Comparison of ENCODE assay signal across 8 cellular contexts in genomic region chr10:103592186-103593021, GRCh38.
DNase-seq lines count a peak whose midpoint lies in the region; ATAC-seq and TF ChIP-seq lines count a peak whose summit lies in the region.

No MANE protein-coding gene starts in this region.

- TF ChIP-seq RAD21 in Ishikawa (IDR thresholded peaks at IDR 0.05; ENCODE audit: low read depth) = peak; percentile 81

- H3K9ac ChIP-seq in endodermal cell (ENCODE audit: extremely low read depth, low read length, poor library complexity, severe bottlenecking) = no peak overlapping the region

- ATAC-seq in GM18907 (IDR thresholded peaks at IDR 0.05; ENCODE audit: unreplicated experiment) (peak; percentile 63), activated B cell treated with CpG ODN at 0.5 μM for 24 hours (ENCODE audit: low read depth) (peak; percentile 88), GM21381 (IDR thresholded peaks at IDR 0.05; ENCODE audit: unreplicated experiment) (no peak)

- TF ChIP-seq EP300 in Ishikawa (IDR thresholded peaks at IDR 0.05; ENCODE audit: borderline replicate concordance) = no peak

- CTCF ChIA-PET in activated B cell treated with CpG ODN at 0.5 μM for 24 hours (lab: Charles Lee) = interaction anchor here (0.6 to 1.2 kb wide), 5 partner anchors 8 to 291 kb away, joined by 3 to 4 read pairs (median 3); no protein-coding TSS in a partner anchor

- H3K36me3 ChIP-seq in endodermal cell (ENCODE audit: control insufficient read depth, insufficient read depth, low read length) = no peaks in the 10 kb centered on the region

- no peak overlapping the region for H3K4me3 Mint-ChIP-seq in activated B cell treated with CpG ODN at 0.5 μM for 24 hours
- no peak overlapping the region for H3K4me3 Mint-ChIP-seq in endodermal cell
- no peak overlapping the region for H3K4me3 Mint-ChIP-seq in nephron

- H3K27me3 Mint-ChIP-seq in activated B cell treated with CpG ODN at 0.5 μM for 24 hours (no peaks in the 10 kb centered on the region), endodermal cell (ENCODE audit: insufficient read depth) (peaks cover 2% of the 10 kb centered on the region), nephron (ENCODE audit: low read depth) (peaks cover 4% of the 10 kb centered on the region)

- no peaks in the 10 kb centered on the region for H3K27me3 ChIP-seq in endodermal cell (ENCODE audit: control insufficient read depth, insufficient read depth, low read length, poor library complexity, severe bottlenecking)

- POLR2A ChIA-PET in activated B cell treated with CpG ODN at 0.5 μM for 24 hours (lab: Charles Lee) = interaction anchor here (0.7 kb wide), 1 partner anchor 12 kb away, joined by 3 read pairs; no protein-coding TSS in a partner anchor

- H3K9me3 ChIP-seq in endodermal cell (ENCODE audit: control insufficient read depth, low read length) = no peaks in the 10 kb centered on the region

- no peak overlapping the region for H3K27ac Mint-ChIP-seq in activated B cell treated with CpG ODN at 0.5 μM for 24 hours
- no peak overlapping the region for H3K27ac Mint-ChIP-seq in endodermal cell
- no peak overlapping the region for H3K27ac Mint-ChIP-seq in nephron

- WGBS in endodermal cell (ENCODE audit: insufficient coverage in 1 of 2, insufficient read length in 1 of 2), 2 experiments = 69 to 88% methylated on average over 5 to 15 of the region's 15 CpGs

- no peak overlapping the region for H3K27ac ChIP-seq in endodermal cell (ENCODE audit: low read depth, low read length)

- H3K4me1 ChIP-seq in endodermal cell (ENCODE audit: control insufficient read depth, insufficient read depth, low read length) = no peaks in the 10 kb centered on the region

- H3K36me3 Mint-ChIP-seq in activated B cell treated with CpG ODN at 0.5 μM for 24 hours (ENCODE audit: low read depth) = no peaks in the 10 kb centered on the region
- H3K36me3 Mint-ChIP-seq in endodermal cell (ENCODE audit: low read depth) = no peaks in the 10 kb centered on the region
- peaks cover 13% of the 10 kb centered on the region for H3K36me3 Mint-ChIP-seq in nephron (ENCODE audit: low read depth)

- no peaks in the 10 kb centered on the region for H3K4me1 Mint-ChIP-seq in activated B cell treated with CpG ODN at 0.5 μM for 24 hours
- H3K4me1 Mint-ChIP-seq in endodermal cell = no peaks in the 10 kb centered on the region
- H3K4me1 Mint-ChIP-seq in nephron = peaks cover 24% of the 10 kb centered on the region

- H3K9me3 Mint-ChIP-seq in activated B cell treated with CpG ODN at 0.5 μM for 24 hours (no peaks in the 10 kb centered on the region), endodermal cell (peaks cover 2% of the 10 kb centered on the region), nephron (peaks cover 2% of the 10 kb centered on the region)

- DNase-seq in AG20443 (ENCODE audit: low spot score) (peak; percentile 80), activated B cell treated with CpG ODN at 0.5 μM for 24 hours (peak; percentile 29), endodermal cell (peak; percentile 88), COR-L47 (lab: John Stamatoyannopoulos, UW) (no peak)

- intact Hi-C loops in activated B cell treated with CpG ODN at 0.5 μM for 24 hours (cut with micrococcal nuclease) = loop anchor here (1.0 to 2.0 kb wide), 2 partner anchors 110 to 175 kb away; no protein-coding TSS in a partner anchor

- H3K4me3 ChIP-seq in endodermal cell (ENCODE audit: low read length) = no peak overlapping the region

- TF ChIP-seq CTCF in activated B cell treated with CpG ODN at 0.5 μM for 24 hours (IDR thresholded peaks at IDR 0.05) (no peak), endodermal cell (conservative IDR thresholded peaks at IDR 0.05) (peak; percentile 84), nephron (IDR thresholded peaks at IDR 0.05; ENCODE audit: unreplicated experiment in 3 of 3) (peak; percentile 54 to 67 (median 63))

TF ChIP-seq in Ishikawa, 13 proteins besides CTCF, POLR2A, EP300 and RAD21:
- TF ChIP-seq TCF12 (IDR thresholded peaks at IDR 0.05; ENCODE audit: low read depth) = no peak
- TF ChIP-seq REST (IDR thresholded peaks at IDR 0.05; ENCODE audit: low read depth) = no peak
- TF ChIP-seq YY1 (IDR thresholded peaks at IDR 0.05; ENCODE audit: low read depth) = no peak
- TF ChIP-seq CEBPB (IDR thresholded peaks at IDR 0.05) = no peak
- TF ChIP-seq USF1 (IDR thresholded peaks at IDR 0.05) = no peak
- TF ChIP-seq ZBTB7A (IDR thresholded peaks at IDR 0.05; ENCODE audit: low read depth) = no peak
- TF ChIP-seq FOXM1 (IDR thresholded peaks at IDR 0.05; ENCODE audit: borderline replicate concordance, low read depth) = no peak
- no peak for TF ChIP-seq TAF1 (IDR thresholded peaks at IDR 0.05; ENCODE audit: low read depth)
- TF ChIP-seq EGR1 (IDR thresholded peaks at IDR 0.05) = no peak
- TF ChIP-seq MAX (IDR thresholded peaks at IDR 0.05) = no peak
- no peak for TF ChIP-seq NFIC (IDR thresholded peaks at IDR 0.05)
- TF ChIP-seq TEAD4 (IDR thresholded peaks at IDR 0.05) = no peak
- TF ChIP-seq CREB1 (IDR thresholded peaks at IDR 0.05; ENCODE audit: low read depth) = no peak
